Comparison of ENCODE assay signal across 8 cellular contexts in the genomic region with DNA sequence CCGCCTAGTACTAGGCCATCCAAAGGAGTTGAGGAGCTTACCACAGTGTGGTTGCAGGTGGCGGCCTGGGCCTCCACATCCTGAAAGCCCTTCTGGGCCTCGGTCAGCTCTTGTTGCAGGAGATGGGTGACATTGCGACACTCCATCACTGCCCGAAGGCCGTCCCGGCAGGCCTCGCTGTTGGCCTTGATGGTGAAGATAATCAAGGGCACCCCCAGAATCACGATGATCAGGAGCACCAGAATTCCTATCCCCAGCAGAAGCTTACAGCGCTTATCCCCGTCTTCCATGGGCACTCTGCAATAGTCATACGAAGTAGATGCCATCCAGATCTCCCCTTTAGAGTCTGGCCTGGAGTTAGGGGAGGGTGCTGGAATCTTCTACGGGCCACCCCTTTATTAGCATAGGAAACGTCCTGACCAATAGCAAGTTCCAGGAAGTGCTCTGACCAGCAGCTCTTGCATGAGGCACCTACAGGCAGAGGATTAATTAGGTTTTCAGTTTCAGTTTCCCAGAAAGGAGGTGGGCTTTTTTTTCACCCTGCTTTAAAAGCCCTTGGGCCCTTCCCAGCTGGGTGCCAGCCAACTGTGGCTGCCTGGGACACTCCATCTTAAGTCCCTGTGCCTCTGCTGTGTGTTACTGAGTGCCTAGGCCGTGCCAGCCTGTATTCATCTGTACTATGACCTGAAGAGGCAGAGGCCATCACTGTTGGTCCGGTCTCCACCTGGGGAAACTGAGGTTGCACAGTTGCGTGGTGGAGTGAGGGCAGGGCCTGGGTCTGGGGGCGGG. TPM values are rescaled to one million over a fixed set of nuclear protein-coding genes. Genes with fewer than 3 reads are reported as not detected.
DNase-seq lines count a peak whose midpoint lies in the region; ATAC-seq and TF ChIP-seq lines count a peak whose summit lies in the region.

A gene with protein sequence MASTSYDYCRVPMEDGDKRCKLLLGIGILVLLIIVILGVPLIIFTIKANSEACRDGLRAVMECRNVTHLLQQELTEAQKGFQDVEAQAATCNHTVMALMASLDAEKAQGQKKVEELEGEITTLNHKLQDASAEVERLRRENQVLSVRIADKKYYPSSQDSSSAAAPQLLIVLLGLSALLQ (minus strand): TSS at position 381 of the 789 bp plus-strand sequence. CDS start 55 bp downstream, at position 326.

- H4K20me1 ChIP-seq in BLaER1 treated with 17β-estradiol and CSF1 and Interleukin-3, amounts not matched to agents 10 nM and 100 nM = peaks cover 0 to 23% (median 4%) of the 10 kb centered on the region in 11 experiments; a peak in 8 of 22 replicates

- TF ChIP-seq CTCF in brain (conservative IDR thresholded peaks at IDR 0.05) = no peak

- peak within 1 kb of the TSS; percentile 65 to 87 (median 80) for H3K9ac ChIP-seq in BLaER1 treated with 17β-estradiol and CSF1 and Interleukin-3, amounts not matched to agents 10 nM and 100 nM

- H3K27ac Mint-ChIP-seq in brain = peak within 1 kb of the TSS; percentile 58 to 91 (median 80)

- peak within 1 kb of the TSS; percentile 88 to 99 (median 94) for H3K4me2 ChIP-seq in BLaER1 treated with 17β-estradiol and CSF1 and Interleukin-3, amounts not matched to agents 10 nM and 100 nM

- H3K36me3 ChIP-seq in BLaER1 treated with 17β-estradiol and CSF1 and Interleukin-3, amounts not matched to agents 10 nM and 100 nM = peaks cover 14 to 33% (median 26%) of the 10 kb centered on the region in 11 experiments; a peak in 21 of 22 replicates

- peak within 1 kb of the TSS; percentile 61 to 90 (median 76) for H3K4me3 ChIP-seq in BLaER1 treated with 17β-estradiol and CSF1 and Interleukin-3, amounts not matched to agents 10 nM and 100 nM

- H3K27me3 Mint-ChIP-seq in brain = no peaks in the 10 kb centered on the region

- no peaks in the 10 kb centered on the region for H3K27me3 ChIP-seq in BLaER1 treated with 17β-estradiol and CSF1 and Interleukin-3, amounts not matched to agents 10 nM and 100 nM

- H3K9me3 Mint-ChIP-seq in brain = peaks cover 0 to 2% (median 0%) of the 10 kb centered on the region in 5 experiments

- H3K4me3 Mint-ChIP-seq in brain = peak within 1 kb of the TSS; percentile 76 to 87 (median 78)

- no peaks in the 10 kb centered on the region for H3K9me3 ChIP-seq in BLaER1 treated with 17β-estradiol and CSF1 and Interleukin-3, amounts not matched to agents 10 nM and 100 nM (replicated peaks in 1 of 11)

- peak; percentile 71 for ATAC-seq in HG03378 (IDR thresholded peaks at IDR 0.05; ENCODE audit: unreplicated experiment)

- H3K36me3 Mint-ChIP-seq in brain = no peaks in the 10 kb centered on the region

- H3K4me1 ChIP-seq in BLaER1 treated with 17β-estradiol and CSF1 and Interleukin-3, amounts not matched to agents 10 nM and 100 nM = peaks cover 46 to 68% (median 60%) of the 10 kb centered on the region in 10 experiments

- peaks cover 27% of the 10 kb centered on the region for H3K4me1 Mint-ChIP-seq in brain

- peak within 1 kb of the TSS; percentile 69 to 87 (median 83) for H3K27ac ChIP-seq in BLaER1 treated with 17β-estradiol and CSF1 and Interleukin-3, amounts not matched to agents 10 nM and 100 nM

- peak; percentile 96 for DNase-seq in GM19240 (ENCODE audit: insufficient read length, low spot score)
- DNase-seq in SKM-1 (lab: John Stamatoyannopoulos, UW; ENCODE audit: unreplicated experiment) = peak; percentile 76
- peak; percentile 42 for DNase-seq in inferior parietal cortex (ENCODE audit: extremely low spot score)
- DNase-seq in stimulated activated CD4-positive, alpha-beta T cell treated with anti-CD3 and anti-CD28 coated beads, Interleukin-2, amount 100 ng/mL, for 4 hours (ENCODE audit: low read depth) = peak; percentile 50
- no peak for DNase-seq in 8988T

RNA-seq across cellular contexts. Expression of the gene that starts here (rescaled TPM):
- 39.4 TPM for polyA plus RNA-seq in brain (ENCODE audit: insufficient read depth, low read depth, low replicate concordance)
